Comparison of ENCODE assay signal across 2 cellular contexts in the genomic region with DNA sequence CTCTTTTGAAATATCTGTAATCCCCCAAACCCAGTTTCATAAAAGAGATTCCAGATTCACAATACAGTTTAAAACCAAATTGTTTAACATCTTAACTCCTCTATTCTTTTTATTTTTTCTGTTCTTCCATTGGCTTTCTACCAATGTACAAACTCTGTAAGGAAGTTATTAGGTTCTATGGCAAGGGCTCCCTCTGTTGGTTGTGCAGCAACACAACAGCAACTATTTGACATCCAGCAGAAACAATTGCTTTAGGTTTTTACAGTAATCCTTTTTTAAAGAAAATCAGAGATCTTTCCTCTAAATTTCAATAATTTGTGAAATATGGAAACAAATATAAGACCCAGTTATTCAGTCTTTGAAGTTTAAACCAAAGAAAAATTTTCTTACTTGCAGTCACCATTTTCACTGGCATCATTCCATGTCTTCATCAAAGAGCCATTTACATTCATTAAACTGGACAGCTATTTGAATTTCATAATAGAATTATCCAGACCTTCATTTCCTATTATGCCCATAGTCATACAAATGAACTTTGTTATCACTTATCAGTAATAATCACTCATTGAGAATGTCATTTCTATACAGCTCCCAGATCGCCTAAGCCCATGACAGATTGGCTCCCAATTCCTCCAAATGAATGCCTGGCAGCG.
TF ChIP-seq lines count a peak whose summit lies in the region.

No MANE protein-coding gene starts in this region.

TF ChIP-seq in GM23338, 12 proteins besides CTCF, POLR2A, EP300 and RAD21 (continued from another document):
- no peak for TF ChIP-seq STAT1 (IDR thresholded peaks at IDR 0.05; ENCODE audit: unreplicated experiment)
- TF ChIP-seq, protein P1, sequence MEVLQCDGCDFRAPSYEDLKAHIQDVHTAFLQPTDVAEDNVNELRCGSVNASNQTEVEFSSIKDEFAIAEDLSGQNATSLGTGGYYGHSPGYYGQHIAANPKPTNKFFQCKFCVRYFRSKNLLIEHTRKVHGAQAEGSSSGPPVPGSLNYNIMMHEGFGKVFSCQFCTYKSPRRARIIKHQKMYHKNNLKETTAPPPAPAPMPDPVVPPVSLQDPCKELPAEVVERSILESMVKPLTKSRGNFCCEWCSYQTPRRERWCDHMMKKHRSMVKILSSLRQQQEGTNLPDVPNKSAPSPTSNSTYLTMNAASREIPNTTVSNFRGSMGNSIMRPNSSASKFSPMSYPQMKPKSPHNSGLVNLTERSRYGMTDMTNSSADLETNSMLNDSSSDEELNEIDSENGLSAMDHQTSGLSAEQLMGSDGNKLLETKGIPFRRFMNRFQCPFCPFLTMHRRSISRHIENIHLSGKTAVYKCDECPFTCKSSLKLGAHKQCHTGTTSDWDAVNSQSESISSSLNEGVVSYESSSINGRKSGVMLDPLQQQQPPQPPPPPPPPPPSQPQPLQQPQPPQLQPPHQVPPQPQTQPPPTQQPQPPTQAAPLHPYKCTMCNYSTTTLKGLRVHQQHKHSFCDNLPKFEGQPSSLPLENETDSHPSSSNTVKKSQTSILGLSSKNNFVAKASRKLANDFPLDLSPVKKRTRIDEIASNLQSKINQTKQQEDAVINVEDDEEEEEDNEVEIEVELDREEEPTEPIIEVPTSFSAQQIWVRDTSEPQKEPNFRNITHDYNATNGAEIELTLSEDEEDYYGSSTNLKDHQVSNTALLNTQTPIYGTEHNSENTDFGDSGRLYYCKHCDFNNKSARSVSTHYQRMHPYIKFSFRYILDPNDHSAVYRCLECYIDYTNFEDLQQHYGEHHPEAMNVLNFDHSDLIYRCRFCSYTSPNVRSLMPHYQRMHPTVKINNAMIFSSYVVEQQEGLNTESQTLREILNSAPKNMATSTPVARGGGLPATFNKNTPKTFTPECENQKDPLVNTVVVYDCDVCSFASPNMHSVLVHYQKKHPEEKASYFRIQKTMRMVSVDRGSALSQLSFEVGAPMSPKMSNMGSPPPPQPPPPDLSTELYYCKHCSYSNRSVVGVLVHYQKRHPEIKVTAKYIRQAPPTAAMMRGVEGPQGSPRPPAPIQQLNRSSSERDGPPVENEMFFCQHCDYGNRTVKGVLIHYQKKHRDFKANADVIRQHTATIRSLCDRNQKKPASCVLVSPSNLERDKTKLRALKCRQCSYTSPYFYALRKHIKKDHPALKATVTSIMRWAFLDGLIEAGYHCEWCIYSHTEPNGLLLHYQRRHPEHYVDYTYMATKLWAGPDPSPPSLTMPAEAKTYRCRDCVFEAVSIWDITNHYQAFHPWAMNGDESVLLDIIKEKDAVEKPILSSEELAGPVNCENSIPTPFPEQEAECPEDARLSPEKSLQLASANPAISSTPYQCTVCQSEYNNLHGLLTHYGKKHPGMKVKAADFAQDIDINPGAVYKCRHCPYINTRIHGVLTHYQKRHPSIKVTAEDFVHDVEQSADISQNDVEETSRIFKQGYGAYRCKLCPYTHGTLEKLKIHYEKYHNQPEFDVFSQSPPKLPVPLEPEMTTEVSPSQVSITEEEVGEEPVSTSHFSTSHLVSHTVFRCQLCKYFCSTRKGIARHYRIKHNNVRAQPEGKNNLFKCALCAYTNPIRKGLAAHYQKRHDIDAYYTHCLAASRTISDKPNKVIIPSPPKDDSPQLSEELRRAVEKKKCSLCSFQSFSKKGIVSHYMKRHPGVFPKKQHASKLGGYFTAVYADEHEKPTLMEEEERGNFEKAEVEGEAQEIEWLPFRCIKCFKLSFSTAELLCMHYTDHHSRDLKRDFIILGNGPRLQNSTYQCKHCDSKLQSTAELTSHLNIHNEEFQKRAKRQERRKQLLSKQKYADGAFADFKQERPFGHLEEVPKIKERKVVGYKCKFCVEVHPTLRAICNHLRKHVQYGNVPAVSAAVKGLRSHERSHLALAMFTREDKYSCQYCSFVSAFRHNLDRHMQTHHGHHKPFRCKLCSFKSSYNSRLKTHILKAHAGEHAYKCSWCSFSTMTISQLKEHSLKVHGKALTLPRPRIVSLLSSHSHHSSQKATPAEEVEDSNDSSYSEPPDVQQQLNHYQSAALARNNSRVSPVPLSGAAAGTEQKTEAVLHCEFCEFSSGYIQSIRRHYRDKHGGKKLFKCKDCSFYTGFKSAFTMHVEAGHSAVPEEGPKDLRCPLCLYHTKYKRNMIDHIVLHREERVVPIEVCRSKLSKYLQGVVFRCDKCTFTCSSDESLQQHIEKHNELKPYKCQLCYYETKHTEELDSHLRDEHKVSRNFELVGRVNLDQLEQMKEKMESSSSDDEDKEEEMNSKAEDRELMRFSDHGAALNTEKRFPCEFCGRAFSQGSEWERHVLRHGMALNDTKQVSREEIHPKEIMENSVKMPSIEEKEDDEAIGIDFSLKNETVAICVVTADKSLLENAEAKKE (CRISPR knock-in tag; IDR thresholded peaks at IDR 0.05): no peak
- no peak for TF ChIP-seq CREB1 (CRISPR knock-in tag; IDR thresholded peaks at IDR 0.05; ENCODE audit: low read depth)
- TF ChIP-seq POLR2AphosphoS5 (IDR thresholded peaks at IDR 0.05; ENCODE audit: low read depth): no peak

TF ChIP-seq in WTC11, 78 proteins besides CTCF, POLR2A, EP300 and RAD21 (continued from another document):
- TF ChIP-seq ZBTB43 (CRISPR knock-in tag; IDR thresholded peaks at IDR 0.05): no peak
- TF ChIP-seq ZNF425 (CRISPR knock-in tag; conservative IDR thresholded peaks at IDR 0.05): no peak
TF ChIP-seq in WTC11: peak in this region for 0.
